30 cellular contexts compared by ENCODE assay signal in genomic region chr5:118965913-118966312, GRCh38.
"Had no signal": no experiment of that assay in that cellular context is flagged by ENCODE, and none has a peak within 500 bp of the region (broad histone marks: within the 10 kb centered on the region; RNA-seq: fewer than 3 reads in every experiment).

No MANE protein-coding gene starts in this region.

- H3K4me1 ChIP-seq: adrenal gland, ascending aorta, breast epithelium had no signal

- ATAC-seq: activated naive CD4-positive, alpha-beta T cell treated with anti-CD3 and anti-CD28 coated beads, Interleukin-2, amount 50 U/mL, for 72 hours; activated naive CD8-positive, alpha-beta T cell treated with anti-CD3 and anti-CD28 coated beads, Interleukin-2, amount 50 U/mL, for 24 hours; activated T-cell treated with anti-CD3 and anti-CD28 coated beads, Interleukin-2, amount 50 U/mL, for 4 hours; activated T-cell treated with anti-CD3 and anti-CD28 coated beads, Interleukin-2, amount 50 U/mL, for 72 hours; activated T-helper 17 cell treated with anti-CD3 and anti-CD28 coated beads, Interleukin-2, amount 50 U/mL, for 72 hours; body of pancreas had no signal

- H3K27ac ChIP-seq: adrenal gland, ascending aorta, body of pancreas, brain microvascular endothelial cell, breast epithelium, cardiac muscle cell had no signal

- H3K36me3 ChIP-seq: adrenal gland, ascending aorta, brain microvascular endothelial cell, breast epithelium, cardiac muscle cell had no signal

- H3K4me3 ChIP-seq: adrenal gland, ascending aorta, body of pancreas, breast epithelium, cardiac muscle cell had no signal

- DNase-seq: activated effector memory CD4-positive, alpha-beta T cell treated with anti-CD3 and anti-CD28 coated beads, Interleukin-2, amount 50 U/mL, for 16 hours; activated effector memory CD4-positive, alpha-beta T cell treated with Interleukin-2 at 50 U/mL for 16 hours; activated gamma-delta T cell; activated gamma-delta T cell treated with Interleukin-2 at 50 U/mL for 16 hours; activated naive CD4-positive, alpha-beta T cell; activated naive CD4-positive, alpha-beta T cell treated with anti-CD3 and anti-CD28 coated beads for 36 hours; activated naive CD4-positive, alpha-beta T cell treated with anti-CD3 and anti-CD28 coated beads, Interleukin-2, amount 10 ng/mL, durations not matched to agents 7 days and 5 days; activated naive CD4-positive, alpha-beta T cell treated with anti-CD3 and anti-CD28 coated beads, Interleukin-2, amount 50 U/mL, for 16 hours; activated naive CD4-positive, alpha-beta T cell treated with Interleukin-2 at 50 U/mL for 16 hours; activated naive CD8-positive, alpha-beta T cell treated with anti-CD3 and anti-CD28 coated beads for 36 hours; activated naive CD8-positive, alpha-beta T cell treated with anti-CD3 and anti-CD28 coated beads, Interleukin-2, amount 10 ng/mL, durations not matched to agents 7 days and 5 days; activated naive CD8-positive, alpha-beta T cell treated with anti-CD3 and anti-CD28 coated beads, Interleukin-2, amount 50 U/mL, for 24 hours; activated T-cell treated with anti-CD3 and anti-CD28 coated beads, Interleukin-2, amount 50 U/mL, for 4 hours; activated T-cell treated with anti-CD3 and anti-CD28 coated beads, Interleukin-2, amount 50 U/mL, for 48 hours; activated T-cell treated with anti-CD3 and anti-CD28 coated beads, Interleukin-2, amount 50 U/mL, for 72 hours; adrenal gland; amniotic stem cell; amygdala; anterior cingulate cortex; aorta; body of pancreas; brain microvascular endothelial cell; caudate nucleus; central memory CD4-positive, alpha-beta T cell; cerebellar nuclear complex had no signal

- H3K9me3 ChIP-seq: adrenal gland, ascending aorta, body of pancreas, breast epithelium had no signal
